ENCODE assay signal across 21 cellular contexts in the genomic region with DNA sequence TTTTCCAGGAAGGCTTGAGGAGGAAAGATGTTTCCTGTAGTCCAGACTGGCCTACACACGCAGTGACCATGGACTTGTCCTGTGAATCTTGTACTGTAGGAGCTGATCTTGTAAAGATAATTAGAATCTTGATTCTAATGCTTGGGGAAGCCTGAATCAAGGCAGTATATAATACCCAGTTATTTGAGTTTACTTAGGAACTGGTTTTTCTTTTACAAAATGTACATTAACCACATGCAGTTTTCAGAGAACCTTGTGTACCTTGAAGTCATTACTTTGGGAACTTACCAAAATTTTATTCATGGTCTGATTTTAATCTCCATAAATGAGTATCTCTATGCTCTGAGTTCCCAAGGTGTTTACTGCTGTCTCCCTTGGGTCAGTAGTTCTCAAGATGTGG.
DNase-seq lines count a peak whose midpoint lies in the region; ATAC-seq and TF ChIP-seq lines count a peak whose summit lies in the region.
"Had no signal": no experiment of that assay in that cellular context is flagged by ENCODE, and none has a peak within 500 bp of the region (broad histone marks: within the 10 kb centered on the region; RNA-seq: fewer than 3 reads in every experiment).

No MANE protein-coding gene starts in this region.

- DNase-seq in PC-3 (peak; percentile 37), prostate gland (ENCODE audit: low spot score) (peak; percentile 49), activated gamma-delta T cell treated with Interleukin-2 at 50 U/mL for 16 hours (no peak), HEK293T (ENCODE audit: extremely low spot score) (no peak), NCI-H510A treated with DMSO at 0.1 percent for 48 hours (lab: John Stamatoyannopoulos, UW) (no peak)
- DNase-seq: AML-193; CD4-positive, alpha-beta memory T cell; CD4-positive, CD25-positive, alpha-beta regulatory T cell; CD8-positive, alpha-beta memory T cell; COR-L47; DMS 273 treated with DMSO at 0.1 percent for 48 hours; DMS153; DMS53; DMS79; DND-41; EL; GDM1 had no signal

- POLR2A ChIA-PET in PC-3 (lab: Charles Lee; ENCODE audit: unreplicated experiment) (no interaction called here), HEK293T (lab: Yijun Ruan, JAX) (no interaction called here)

- H3K9me2 ChIP-seq in PC-3 (replicated peaks; ENCODE audit: low read length), result no peaks in the 10 kb centered on the region

- intact Hi-C loops in PC-3 (cut with micrococcal nuclease) (no loop called here), prostate gland (cut with DNase I) (no loop called here)

- H3K79me2 ChIP-seq in PC-3 (ENCODE audit: low read length), result no peaks in the 10 kb centered on the region

- no peak overlapping the region for H3K4me3 ChIP-seq in PC-3 (ENCODE audit: low read length)
- no peak overlapping the region for H3K4me3 ChIP-seq in prostate gland
- H3K4me3 ChIP-seq: A549; BLaER1 treated with 17β-estradiol and CSF1 and Interleukin-3, amounts not matched to agents 10 nM and 100 nM; GM12878 had no signal

- H3K36me3 ChIP-seq in PC-3 (ENCODE audit: low read depth, low read length) (no peaks in the 10 kb centered on the region), prostate gland (no peaks in the 10 kb centered on the region)
- H3K36me3 ChIP-seq: BLaER1 treated with 17β-estradiol and CSF1 and Interleukin-3, amounts not matched to agents 10 nM and 100 nM had no signal

- 24% methylated on average over 1 of the region's 1 CpG for WGBS in prostate gland

- TF ChIP-seq CTCF in C4-2B (conservative IDR thresholded peaks at IDR 0.05) (no peak), PC-3 (conservative IDR thresholded peaks at IDR 0.05; ENCODE audit: low read depth, low read length) (no peak), prostate gland (IDR thresholded peaks at IDR 0.05) (no peak)

- CTCF ChIA-PET in PC-3 (lab: Charles Lee) (no interaction called here), HEK293T (lab: Yijun Ruan, JAX) (no interaction called here)

- H3K4me2 ChIP-seq in PC-3 (ENCODE audit: low read length), result no peak overlapping the region
- H3K4me2 ChIP-seq: A549; BLaER1 treated with 17β-estradiol and CSF1 and Interleukin-3, amounts not matched to agents 10 nM and 100 nM had no signal

- no peak for TF ChIP-seq POLR2A in prostate gland (IDR thresholded peaks at IDR 0.05)

- no peaks in the 10 kb centered on the region for H4K20me1 ChIP-seq in PC-3 (ENCODE audit: low read length)
- H4K20me1 ChIP-seq: BLaER1 treated with 17β-estradiol and CSF1 and Interleukin-3, amounts not matched to agents 10 nM and 100 nM had no signal

- no peaks in the 10 kb centered on the region for H3F3A ChIP-seq in PC-3 (ENCODE audit: low read length, unreplicated experiment)

- H3K27me3 ChIP-seq in PC-3 (ENCODE audit: low read length) (no peaks in the 10 kb centered on the region), prostate gland (replicated peaks; ENCODE audit: insufficient read depth) (no peaks in the 10 kb centered on the region)
- H3K27me3 ChIP-seq: BLaER1 treated with 17β-estradiol and CSF1 and Interleukin-3, amounts not matched to agents 10 nM and 100 nM had no signal

- no peak overlapping the region for H2AFZ ChIP-seq in PC-3 (ENCODE audit: low read length)

- no peaks in the 10 kb centered on the region for H3K4me1 ChIP-seq in PC-3 (ENCODE audit: insufficient read depth, low read length)
- no peaks in the 10 kb centered on the region for H3K4me1 ChIP-seq in prostate gland (replicated peaks)
- H3K4me1 ChIP-seq: A549; BLaER1 treated with 17β-estradiol and CSF1 and Interleukin-3, amounts not matched to agents 10 nM and 100 nM had no signal

- no TSS peak for BruUV-seq in PC-3 (replicated peaks; lab: Mats Ljungman, UMichigan)

- no peaks in the 10 kb centered on the region for H3K9me3 ChIP-seq in PC-3 (ENCODE audit: low read length)
- no peaks in the 10 kb centered on the region for H3K9me3 ChIP-seq in prostate gland
- H3K9me3 ChIP-seq: A549; BLaER1 treated with 17β-estradiol and CSF1 and Interleukin-3, amounts not matched to agents 10 nM and 100 nM had no signal

- H3K9ac ChIP-seq in PC-3 (ENCODE audit: low read length), result no peak overlapping the region
- H3K9ac ChIP-seq: BLaER1 treated with 17β-estradiol and CSF1 and Interleukin-3, amounts not matched to agents 10 nM and 100 nM had no signal

- peak; percentile 33 for ATAC-seq in PC-3
- ATAC-seq: A549, GM12878 had no signal

- H3K27ac ChIP-seq in C4-2B (peak overlapping the region; percentile 73), PC-3 (ENCODE audit: low read length) (no peak overlapping the region), prostate gland (peak overlapping the region; percentile 59 to 77)
- H3K27ac ChIP-seq: A549; BLaER1 treated with 17β-estradiol and CSF1 and Interleukin-3, amounts not matched to agents 10 nM and 100 nM had no signal

TF ChIP-seq in HEK293T, 16 proteins besides CTCF, POLR2A, EP300 and RAD21:
- TF ChIP-seq FOXM1 (IDR thresholded peaks at IDR 0.05; ENCODE audit: borderline replicate concordance), result no peak
- TF ChIP-seq HDGF (IDR thresholded peaks at IDR 0.05; ENCODE audit: borderline replicate concordance), result no peak
- no peak for TF ChIP-seq L3MBTL2 (conservative IDR thresholded peaks at IDR 0.05)
- TF ChIP-seq FOXA1 (IDR thresholded peaks at IDR 0.05), result no peak
- no peak for TF ChIP-seq NFRKB (IDR thresholded peaks at IDR 0.05)
- no peak for TF ChIP-seq CTBP1 (IDR thresholded peaks at IDR 0.05; ENCODE audit: borderline replicate concordance)
- TF ChIP-seq BHLHE40 (IDR thresholded peaks at IDR 0.05; ENCODE audit: borderline replicate concordance), result no peak
- TF ChIP-seq SP1 (IDR thresholded peaks at IDR 0.05), result no peak
- no peak for TF ChIP-seq ARNT (IDR thresholded peaks at IDR 0.05)
- TF ChIP-seq SUZ12 (IDR thresholded peaks at IDR 0.05), result no peak
- TF ChIP-seq TARDBP (IDR thresholded peaks at IDR 0.05), result no peak
- TF ChIP-seq, protein P1, sequence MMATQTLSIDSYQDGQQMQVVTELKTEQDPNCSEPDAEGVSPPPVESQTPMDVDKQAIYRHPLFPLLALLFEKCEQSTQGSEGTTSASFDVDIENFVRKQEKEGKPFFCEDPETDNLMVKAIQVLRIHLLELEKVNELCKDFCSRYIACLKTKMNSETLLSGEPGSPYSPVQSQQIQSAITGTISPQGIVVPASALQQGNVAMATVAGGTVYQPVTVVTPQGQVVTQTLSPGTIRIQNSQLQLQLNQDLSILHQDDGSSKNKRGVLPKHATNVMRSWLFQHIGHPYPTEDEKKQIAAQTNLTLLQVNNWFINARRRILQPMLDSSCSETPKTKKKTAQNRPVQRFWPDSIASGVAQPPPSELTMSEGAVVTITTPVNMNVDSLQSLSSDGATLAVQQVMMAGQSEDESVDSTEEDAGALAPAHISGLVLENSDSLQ (IDR thresholded peaks at IDR 0.05), result no peak
- no peak for TF ChIP-seq ZNF384 (IDR thresholded peaks at IDR 0.05)
- TF ChIP-seq LEF1 (IDR thresholded peaks at IDR 0.05; ENCODE audit: borderline replicate concordance), result no peak
- TF ChIP-seq FOXK2 (IDR thresholded peaks at IDR 0.05), result no peak

Comparison
In these comparisons a context has a peak if more than half of its experiments do, and no peak if none do; other contexts are left out.
1. DNase-seq: peak in PC-3 (single experiment) and prostate gland (single experiment); none in activated gamma-delta T cell treated with Interleukin-2 at 50 U/mL for 16 hours (single experiment), HEK293T (single experiment) and NCI-H510A treated with DMSO at 0.1 percent for 48 hours (single experiment).